12 cellular contexts compared by ENCODE assay signal in the genomic region with DNA sequence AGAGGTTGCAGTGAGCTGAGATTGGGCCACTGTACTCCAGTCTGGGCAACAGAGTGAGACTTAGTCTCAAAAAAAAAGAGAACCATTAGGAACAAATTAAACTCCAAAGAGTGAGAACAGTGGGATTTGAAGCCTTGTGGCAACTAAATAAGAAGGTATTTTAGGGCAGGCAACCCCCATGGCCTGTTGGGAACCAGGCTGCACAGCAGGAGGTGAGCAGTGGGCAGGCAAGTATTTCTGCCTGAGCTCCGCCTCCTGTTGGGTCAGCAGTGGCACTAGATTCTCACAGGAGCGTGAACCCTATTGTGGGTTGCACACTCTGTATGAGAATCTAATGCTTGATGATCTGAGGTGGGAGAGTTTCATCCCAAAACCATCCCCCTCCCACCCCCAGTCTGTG. TPM values are rescaled to one million over a fixed set of nuclear protein-coding genes. Genes with fewer than 3 reads are reported as not detected.
DNase-seq lines count a peak whose midpoint lies in the region; ATAC-seq and TF ChIP-seq lines count a peak whose summit lies in the region.
"Had no signal": no experiment of that assay in that cellular context is flagged by ENCODE, and none has a peak within 500 bp of the region (broad histone marks: within the 10 kb centered on the region; RNA-seq: fewer than 3 reads in every experiment).

No MANE protein-coding gene starts in this region.

- WGBS in heart right ventricle, 2 donors, result 88 to 95% methylated on average over 2 of the region's 2 CpGs
- WGBS in right cardiac atrium, result 96% methylated on average over 2 of the region's 2 CpGs

- H3K36me3 ChIP-seq in heart right ventricle (no peaks in the 10 kb centered on the region), osteoblast (ENCODE audit: insufficient read depth, low read length) (no peaks in the 10 kb centered on the region)

- H4K20me1 ChIP-seq in osteoblast (ENCODE audit: insufficient read depth, low read length), result no peaks in the 10 kb centered on the region

- no peaks in the 10 kb centered on the region for H3K27me3 ChIP-seq in heart right ventricle
- no peaks in the 10 kb centered on the region for H3K27me3 ChIP-seq in right cardiac atrium (ENCODE audit: control insufficient read depth, insufficient read depth)
- peaks cover 0 to 7% (median 0%) of the 10 kb centered on the region in 45 donors for H3K27me3 ChIP-seq in dorsolateral prefrontal cortex
- no peaks in the 10 kb centered on the region for H3K27me3 ChIP-seq in osteoblast (ENCODE audit: insufficient read depth, low read length)

- intact Hi-C loops in heart right ventricle (cut with DNase I), result loop anchor here in 3 of 10 donors (2.0 to 5.0 kb wide), 5 partner anchors 42 to 150 kb away; partner anchors contain the start of genes MED9 (in 2 of the 3) and RASD1 (in 1 of the 3)
- intact Hi-C loops in right cardiac atrium (cut with DNase I), result no loop called here
- intact Hi-C loops in dorsolateral prefrontal cortex (cut with DNase I), result loop anchor here (5.0 kb wide), 2 partner anchors 48 to 62 kb away; no protein-coding TSS in a partner anchor

- H2AFZ ChIP-seq in osteoblast (ENCODE audit: low read length), result no peak overlapping the region

- ATAC-seq in heart right ventricle (no peak), right cardiac atrium (no peak), GM19452 (IDR thresholded peaks at IDR 0.05; ENCODE audit: unreplicated experiment) (no peak)

- H3K4me2 ChIP-seq in osteoblast (ENCODE audit: insufficient read depth, low read length), result no peak overlapping the region

- no peak overlapping the region for H3K4me3 ChIP-seq in heart right ventricle
- H3K4me3 ChIP-seq in right cardiac atrium (ENCODE audit: low read length), result no peak overlapping the region
- no peak overlapping the region for H3K4me3 ChIP-seq in dorsolateral prefrontal cortex
- no peak overlapping the region for H3K4me3 ChIP-seq in osteoblast (ENCODE audit: insufficient read depth, low read length)

- H3K9me3 ChIP-seq in heart right ventricle (peaks cover 0 to 4% (median 0%) of the 10 kb centered on the region in 11 donors), right cardiac atrium (ENCODE audit: control insufficient read depth, low read length) (no peaks in the 10 kb centered on the region), osteoblast (ENCODE audit: low read depth, low read length) (no peaks in the 10 kb centered on the region)

- DNase-seq in heart right ventricle (no peak), right cardiac atrium (no peak), dorsolateral prefrontal cortex (no peak), osteoblast (ENCODE audit: insufficient read length, low spot score, missing footprints) (no peak), NCI-H2227 (lab: John Stamatoyannopoulos, UW; ENCODE audit: unreplicated experiment) (no peak), T1000 (lab: John Stamatoyannopoulos, UW) (no peak)
- DNase-seq: KG1, NCI-H1048, NCI-H1436 treated with DMSO at 0.1 percent for 48 hours, NCI-H2081 treated with DMSO at 0.1 percent for 48 hours had no signal

- H3K27ac ChIP-seq in heart right ventricle, result peak overlapping the region in 8 of 10 donors; percentile 59 to 81 (median 74)
- H3K27ac ChIP-seq in right cardiac atrium (ENCODE audit: low read length), result no peak overlapping the region
- H3K27ac ChIP-seq in dorsolateral prefrontal cortex, result peak overlapping the region in 33 of 59 donors; percentile 11 to 81 (median 60)
- peak overlapping the region; percentile 87 for H3K27ac ChIP-seq in osteoblast (ENCODE audit: low read depth, low read length)
- H3K27ac ChIP-seq in temporal lobe (ENCODE audit: low read depth, low read length), result peak overlapping the region; percentile 0

- no peak for TF ChIP-seq CTCF in heart right ventricle (IDR thresholded peaks at IDR 0.05)
- TF ChIP-seq CTCF in dorsolateral prefrontal cortex (IDR thresholded peaks at IDR 0.05 in 54 of 56, conservative IDR thresholded peaks at IDR 0.05 in 2 of 56; ENCODE audit: low read depth in 1 of 56, partially characterized antibody in 56 of 56), result no peak
- no peak for TF ChIP-seq CTCF in osteoblast (IDR thresholded peaks at IDR 0.05; ENCODE audit: extremely low read depth, low read depth, low read length)

- no peaks in the 10 kb centered on the region for H3K79me2 ChIP-seq in osteoblast (ENCODE audit: insufficient read depth, low read length)

- H3K4me1 ChIP-seq in heart right ventricle (peaks cover 2 to 63% (median 43%) of the 10 kb centered on the region in 9 donors), right cardiac atrium (ENCODE audit: control insufficient read depth, insufficient read depth, low read length) (peaks cover 10% of the 10 kb centered on the region), osteoblast (ENCODE audit: insufficient read depth, low read length) (peaks cover 49% of the 10 kb centered on the region)

RNA-seq across cellular contexts. Expression of gene MED9, which starts 57.6 kb away (rescaled TPM):
- total RNA-seq in heart right ventricle (10 to 100 TPM; 31.4 to 42.0 (median 35.2) TPM), right cardiac atrium (10 to 100 TPM; 30.7 to 35.6 (median 32.6) TPM), dorsolateral prefrontal cortex (10 to 100 TPM; 19.4 to 47.3 (median 33.7) TPM), osteoblast (15.6 and 17.0 TPM in 2 replicates), temporal lobe (10.8 TPM)
- polyA plus RNA-seq in heart right ventricle (10 to 100 TPM; 32.6 to 33.8 TPM), right cardiac atrium (38.5 TPM)

Comparison
In these comparisons a context has a peak if more than half of its experiments do, and no peak if none do; other contexts are left out.
1. intact Hi-C loops: an anchor here in dorsolateral prefrontal cortex (5.0 kb wide); none called in right cardiac atrium.